ENCODE assay signal across 18 cellular contexts in the genomic region with DNA sequence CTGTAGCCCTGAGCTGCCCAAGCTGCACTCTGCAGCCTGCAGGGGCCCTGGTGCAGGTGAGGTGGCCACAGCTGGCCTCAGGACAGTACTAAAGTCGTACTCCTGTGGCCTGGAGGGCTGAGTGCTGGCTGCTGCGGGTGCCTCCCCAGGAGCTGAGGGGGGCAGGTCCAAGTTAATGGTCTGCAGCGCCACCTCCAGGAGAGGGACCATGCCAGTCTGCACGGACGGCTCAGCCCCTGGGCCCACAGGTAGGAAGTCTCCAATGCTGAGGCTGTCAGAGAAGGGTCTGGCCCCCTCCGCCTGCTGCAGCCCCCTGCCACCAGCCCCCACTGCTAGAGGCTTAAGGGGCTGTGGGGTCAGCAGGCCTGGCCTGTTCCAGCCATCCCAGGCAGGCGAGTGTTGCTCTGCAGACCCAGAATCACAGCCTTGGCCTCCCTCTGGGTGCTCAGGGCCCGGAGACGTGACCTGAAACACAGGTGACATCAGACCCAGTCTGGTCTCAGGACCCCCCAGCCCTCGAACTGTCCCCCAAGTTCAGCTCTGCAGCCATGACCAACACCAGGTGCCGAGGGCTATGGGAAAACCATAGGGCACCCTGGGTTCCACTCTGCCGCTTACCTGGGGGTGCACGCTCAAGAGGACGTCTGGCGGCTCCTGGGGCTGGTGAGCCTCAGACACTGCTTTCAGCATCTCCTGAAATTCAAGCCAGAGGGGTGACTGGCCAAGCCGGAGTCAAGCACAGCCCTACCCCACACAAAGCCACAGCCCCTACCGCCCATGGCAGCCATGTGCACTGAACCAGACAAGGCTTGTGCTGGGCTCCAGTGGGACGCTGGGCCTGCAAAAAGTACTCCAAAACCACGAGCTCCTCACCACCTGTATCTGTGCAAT. TPM values are rescaled to one million over a fixed set of nuclear protein-coding genes. Genes with fewer than 3 reads are reported as not detected.
A peak's percentile ranks its signal among the peaks of the same experiment; 100 is the strongest.
DNase-seq lines count a peak whose midpoint lies in the region; ATAC-seq and TF ChIP-seq lines count a peak whose summit lies in the region.
"Had no signal": no experiment of that assay in that cellular context is flagged by ENCODE, and none has a peak within 500 bp of the region (broad histone marks: within the 10 kb centered on the region; RNA-seq: fewer than 3 reads in every experiment).

No MANE protein-coding gene starts in this region.

- H3K4me3 ChIP-seq in DND-41 (ENCODE audit: low read depth in 1 of 2, low read length in 2 of 2) (no peak overlapping the region), WERI-Rb-1 (ENCODE audit: low read depth, low read length) (no peak overlapping the region), lower lobe of right lung (no peak overlapping the region)
- H3K4me3 ChIP-seq: thyroid gland had no signal

- peaks cover 54% of the 10 kb centered on the region for H4K20me1 ChIP-seq in DND-41 (ENCODE audit: insufficient read depth, low read length)

- no peak overlapping the region for H3K4me2 ChIP-seq in DND-41 (ENCODE audit: insufficient read depth, low read length)
- H3K4me2 ChIP-seq: KMS-11 had no signal

- TF ChIP-seq CTCF in DND-41 (IDR thresholded peaks at IDR 0.05; ENCODE audit: borderline replicate concordance, extremely low read depth, low read length, poor library complexity, severe bottlenecking) = peak; percentile 33
- peak; percentile 33 for TF ChIP-seq CTCF in GM13977 (IDR thresholded peaks at IDR 0.05; ENCODE audit: extremely low read depth, insufficient read depth, missing control alignments)
- TF ChIP-seq CTCF in WERI-Rb-1 (IDR thresholded peaks at IDR 0.05; ENCODE audit: low read depth, low read length) = peak; percentile 29; the same call in 1 of the 2 replicates
- no peak for TF ChIP-seq CTCF in lower lobe of right lung (IDR thresholded peaks at IDR 0.05)

- no peak for ATAC-seq in DND-41 (ENCODE audit: insufficient read depth, low read depth)
- no peak for ATAC-seq in lower lobe of right lung
- no peak for ATAC-seq in GM21390 (IDR thresholded peaks at IDR 0.05; ENCODE audit: unreplicated experiment)
- ATAC-seq: activated naive CD4-positive, alpha-beta T cell treated with anti-CD3 and anti-CD28 coated beads, Interleukin-2, amount 50 U/mL, for 72 hours; activated T-cell treated with anti-CD3 and anti-CD28 coated beads, Interleukin-2, amount 50 U/mL, for 72 hours; stimulated activated naive B cell treated with anti-CD40 and anti-IgM and Interleukin-4, amounts not matched to agents 10 μg/mL and 1 μg/mL and 100 μg/mL, for 72 hours had no signal

- H3K79me2 ChIP-seq in DND-41 (ENCODE audit: insufficient read depth, low read length) = no peaks in the 10 kb centered on the region

- H3K4me1 ChIP-seq in DND-41 (ENCODE audit: insufficient read depth, low read length) = no peaks in the 10 kb centered on the region
- peaks cover 6% of the 10 kb centered on the region for H3K4me1 ChIP-seq in lower lobe of right lung

- no peak overlapping the region for H3K27ac ChIP-seq in DND-41 (ENCODE audit: low read length)
- no peak overlapping the region for H3K27ac ChIP-seq in WERI-Rb-1
- H3K27ac ChIP-seq in lower lobe of right lung = no peak overlapping the region
- H3K27ac ChIP-seq: KMS-11, thyroid gland had no signal

- no peak overlapping the region for H2AFZ ChIP-seq in DND-41 (ENCODE audit: low read depth, low read length)

- DNase-seq in DND-41 = no peak
- DNase-seq in GM13977 (ENCODE audit: low spot score) = no peak
- DNase-seq in WERI-Rb-1 = no peak
- peak; percentile 45 for DNase-seq in lower lobe of right lung
- no peak for DNase-seq in activated gamma-delta T cell treated with Interleukin-2 at 50 U/mL for 16 hours
- no peak for DNase-seq in NCI-H2171 (lab: John Stamatoyannopoulos, UW)
- DNase-seq: activated CD4-positive, alpha-beta memory T cell treated with anti-CD3 and anti-CD28 coated beads, Interleukin-2, amount 10 ng/mL, durations not matched to agents 7 days and 5 days; activated T-cell treated with anti-CD3 and anti-CD28 coated beads, Interleukin-2, amount 50 U/mL, for 72 hours; Calu3; immature natural killer cell; mammary epithelial cell; NCI-H2029; NCI-H446 treated with DMSO at 0.1 percent for 48 hours; stimulated activated naive B cell treated with anti-CD40 and anti-IgM and Interleukin-4, amounts not matched to agents 10 μg/mL and 1 μg/mL and 100 μg/mL, for 72 hours; thyroid gland had no signal

- in situ Hi-C loops in GM13977 (cut with MboI; ENCODE audit: low pct_unique_long_range_greater_than_20kb, low sequenced_read_pairs, unreplicated experiment) = no loop called here

- no peak overlapping the region for H3K9ac ChIP-seq in DND-41 (ENCODE audit: low read depth, low read length)
- H3K9ac ChIP-seq: KMS-11 had no signal

- H3K27me3 ChIP-seq in DND-41 (ENCODE audit: insufficient read depth, low read length, poor library complexity) (no peaks in the 10 kb centered on the region), WERI-Rb-1 (ENCODE audit: insufficient read depth, low read depth, severe bottlenecking) (no peaks in the 10 kb centered on the region), lower lobe of right lung (ENCODE audit: low read depth) (no peaks in the 10 kb centered on the region)
- H3K27me3 ChIP-seq: thyroid gland had no signal

- no peaks in the 10 kb centered on the region for H3K9me3 ChIP-seq in DND-41 (ENCODE audit: insufficient read depth, low read length, severe bottlenecking)
- H3K9me3 ChIP-seq in WERI-Rb-1 (ENCODE audit: severe bottlenecking) = no peaks in the 10 kb centered on the region
- no peaks in the 10 kb centered on the region for H3K9me3 ChIP-seq in lower lobe of right lung
- H3K9me3 ChIP-seq: thyroid gland had no signal

- H3K36me3 ChIP-seq in DND-41 (ENCODE audit: insufficient read depth, low read length) (peaks cover 93% of the 10 kb centered on the region), WERI-Rb-1 (peaks cover 77% of the 10 kb centered on the region), lower lobe of right lung (peaks cover 92% of the 10 kb centered on the region)

- intact Hi-C loops in lower lobe of right lung (cut with DNase I) = no loop called here

RNA-seq across cellular contexts. Expression of gene SELENOO, which starts 20.8 kb away (rescaled TPM):
- total RNA-seq in lower lobe of right lung = 18.7 TPM

RNA-seq across cellular contexts. Expression of gene TUBGCP6, which starts 23.2 kb away (rescaled TPM):
- 48.5 TPM for total RNA-seq in lower lobe of right lung

RNA-seq across cellular contexts. Expression of gene HDAC10, which starts 29.4 kb away (rescaled TPM):
- 47.9 TPM for total RNA-seq in lower lobe of right lung

RNA-seq across cellular contexts. Expression of gene TRABD, which starts 35.9 kb away (rescaled TPM):
- total RNA-seq in lower lobe of right lung = 43.7 TPM

RNA-seq across cellular contexts. Expression of gene MAPK12, which starts 39.8 kb away (rescaled TPM):
- 11.9 TPM for total RNA-seq in lower lobe of right lung
